In genomic region chr2:168519534-168520308, GRCh38 we compare ENCODE assay signal across 21 cellular contexts.
DNase-seq lines count a peak whose midpoint lies in the region; ATAC-seq, FAIRE-seq and TF ChIP-seq lines count a peak whose summit lies in the region.
"Had no signal": no experiment of that assay in that cellular context is flagged by ENCODE, and none has a peak within 500 bp of the region (broad histone marks: within the 10 kb centered on the region; RNA-seq: fewer than 3 reads in every experiment).

No MANE protein-coding gene starts in this region.

- ATAC-seq in foreskin keratinocyte (no peak), GM19455 (IDR thresholded peaks at IDR 0.05; ENCODE audit: unreplicated experiment) (no peak)
- ATAC-seq: CD8-positive, alpha-beta T cell had no signal

- no peak for TF ChIP-seq CTCF in foreskin keratinocyte (conservative IDR thresholded peaks at IDR 0.05)

- H3K27ac ChIP-seq in foreskin keratinocyte = peak overlapping the region; percentile 18
- H3K27ac ChIP-seq: hepatocyte, HL-60, spleen had no signal

- peaks cover 43% of the 10 kb centered on the region for H3K4me1 ChIP-seq in foreskin keratinocyte

- peak; percentile 26 for FAIRE-seq in GM18507 (lab: Jason Lieb, UNC)
- FAIRE-seq in frontal cortex (lab: Jason Lieb, UNC) = no peak
- FAIRE-seq: bronchial epithelial cell, GM12891 had no signal

- no peaks in the 10 kb centered on the region for H3K27me3 ChIP-seq in foreskin keratinocyte
- H3K27me3 ChIP-seq: hepatocyte, spleen, tibial artery had no signal

- DNase-seq in EH (ENCODE audit: low read depth) (peak; percentile 83), GM18507 (ENCODE audit: extremely low spot score, insufficient read length, low read depth) (no peak), NCI-H69 (lab: John Stamatoyannopoulos, UW) (peak; percentile 6), foreskin keratinocyte (peak in 1 of 2 donors; percentile 36), frontal cortex (ENCODE audit: low spot score in 2 of 2) (no peak), NCI-H774 (lab: John Stamatoyannopoulos, UW) (no peak)
- DNase-seq: activated CD4-positive, alpha-beta memory T cell treated with anti-CD3 and anti-CD28 coated beads for 36 hours; activated CD4-positive, CD25-positive, alpha-beta regulatory T cell; activated effector memory CD4-positive, alpha-beta T cell treated with Interleukin-2 at 50 U/mL for 16 hours; CD8-positive, alpha-beta T cell; DMS79; NCI-H446; psoas muscle; spleen; SW 1271 had no signal

Comparison
In these comparisons a context has a peak if more than half of its experiments do, and no peak if none do; other contexts are left out.
1. DNase-seq: peak in EH (single experiment) and NCI-H69 (single experiment); none in GM18507 (single experiment), frontal cortex (0 of 2) and NCI-H774 (single experiment).